In the genomic region with DNA sequence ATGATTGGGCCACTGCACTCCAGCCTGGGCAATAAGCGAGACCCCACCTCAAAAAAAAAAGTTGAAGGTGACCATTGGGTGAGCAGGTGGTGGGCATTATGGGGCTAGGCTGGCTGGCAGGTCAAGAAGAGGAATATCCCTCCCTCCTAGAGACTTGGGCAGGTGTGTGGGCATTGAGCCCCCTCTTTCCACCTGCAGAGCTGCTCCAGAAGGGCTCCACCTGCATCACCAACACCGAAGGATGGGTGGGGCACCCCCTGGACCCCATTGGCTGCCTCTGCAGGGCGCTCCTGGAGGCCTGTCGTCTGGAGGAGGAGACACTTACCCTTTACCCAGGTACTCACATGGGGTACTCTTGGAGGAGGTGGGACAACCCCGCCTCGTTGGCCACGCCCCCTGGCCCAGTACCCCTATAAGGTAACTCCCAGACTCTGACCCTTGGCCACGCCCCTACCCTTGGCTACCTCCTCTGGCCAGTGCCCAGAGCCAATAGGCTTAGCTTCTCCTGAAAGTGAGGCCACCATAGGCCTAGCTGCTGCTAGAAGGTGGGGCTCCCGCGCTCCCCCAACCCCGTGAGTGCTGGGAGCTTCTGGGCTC, we compare ENCODE assay signal across 8 cellular contexts.
DNase-seq lines count a peak whose midpoint lies in the region; ATAC-seq lines count a peak whose summit lies in the region.

No MANE protein-coding gene starts in this region.

- H3K36me3 ChIP-seq in iPS-20b (ENCODE audit: insufficient read depth, low read depth, low read length) (peaks cover 39% of the 10 kb centered on the region), HAP-1 (replicated peaks) (no peaks in the 10 kb centered on the region)

- DNase-seq in stimulated activated CD4-positive, alpha-beta T cell treated with anti-CD3 and anti-CD28 coated beads, Interleukin-1b, Interleukin-23, amount 100 ng/mL, for 48 hours = peak; percentile 40
- DNase-seq in stimulated activated CD4-positive, alpha-beta T cell treated with anti-CD3 and anti-CD28 coated beads, Interleukin-12 subunit alpha, Interleukin-12 subunit beta, amount 100 ng/mL, for 4 hours = no peak
- DNase-seq in SW480 (ENCODE audit: low spot score) (peak; percentile 35), HAP-1 (ENCODE audit: low spot score in 2 of 2) (no peak)

- H3K9me3 ChIP-seq in iPS-20b (ENCODE audit: insufficient read depth, low read depth, low read length) (no peaks in the 10 kb centered on the region), HAP-1 (no peaks in the 10 kb centered on the region)

- H3K27me3 ChIP-seq in iPS-20b (ENCODE audit: insufficient read depth, low read length) (no peaks in the 10 kb centered on the region), HAP-1 (ENCODE audit: low read depth) (no peaks in the 10 kb centered on the region)

- peak overlapping the region; percentile 94; the same call in 1 of the 2 replicates for H3K9ac ChIP-seq in iPS-20b (ENCODE audit: low read depth, low read length)

- peak overlapping the region; percentile 88; the same call in 1 of the 2 replicates for H3K4me3 ChIP-seq in iPS-20b (ENCODE audit: low read length)
- H3K4me3 ChIP-seq in HAP-1 = no peak overlapping the region

- ATAC-seq in HG02610 (IDR thresholded peaks at IDR 0.05; ENCODE audit: unreplicated experiment) (no peak), HG02885 (IDR thresholded peaks at IDR 0.05; ENCODE audit: poor library complexity, unreplicated experiment) (no peak), HG03432 (IDR thresholded peaks at IDR 0.05; ENCODE audit: unreplicated experiment) (no peak)

- H3K4me1 ChIP-seq in iPS-20b (ENCODE audit: insufficient read depth, low read length) = no peaks in the 10 kb centered on the region
- peaks cover 2% of the 10 kb centered on the region; the same call in 1 of the 2 replicates for H3K4me1 ChIP-seq in HAP-1

- in situ Hi-C loops in HAP-1 (cut with MboI; ENCODE audit: low sequenced_read_pairs) = no loop called here

- H3K27ac ChIP-seq in iPS-20b (ENCODE audit: low read length) = peak overlapping the region; percentile 98

Comparison
In these comparisons a context has a peak if more than half of its experiments do, and no peak if none do; other contexts are left out.
1. DNase-seq: peak in stimulated activated CD4-positive, alpha-beta T cell treated with anti-CD3 and anti-CD28 coated beads, Interleukin-1b, Interleukin-23, amount 100 ng/mL, for 48 hours (single experiment) and SW480 (single experiment); none in stimulated activated CD4-positive, alpha-beta T cell treated with anti-CD3 and anti-CD28 coated beads, Interleukin-12 subunit alpha, Interleukin-12 subunit beta, amount 100 ng/mL, for 4 hours (single experiment) and HAP-1 (0 of 2).